In the genomic region with DNA sequence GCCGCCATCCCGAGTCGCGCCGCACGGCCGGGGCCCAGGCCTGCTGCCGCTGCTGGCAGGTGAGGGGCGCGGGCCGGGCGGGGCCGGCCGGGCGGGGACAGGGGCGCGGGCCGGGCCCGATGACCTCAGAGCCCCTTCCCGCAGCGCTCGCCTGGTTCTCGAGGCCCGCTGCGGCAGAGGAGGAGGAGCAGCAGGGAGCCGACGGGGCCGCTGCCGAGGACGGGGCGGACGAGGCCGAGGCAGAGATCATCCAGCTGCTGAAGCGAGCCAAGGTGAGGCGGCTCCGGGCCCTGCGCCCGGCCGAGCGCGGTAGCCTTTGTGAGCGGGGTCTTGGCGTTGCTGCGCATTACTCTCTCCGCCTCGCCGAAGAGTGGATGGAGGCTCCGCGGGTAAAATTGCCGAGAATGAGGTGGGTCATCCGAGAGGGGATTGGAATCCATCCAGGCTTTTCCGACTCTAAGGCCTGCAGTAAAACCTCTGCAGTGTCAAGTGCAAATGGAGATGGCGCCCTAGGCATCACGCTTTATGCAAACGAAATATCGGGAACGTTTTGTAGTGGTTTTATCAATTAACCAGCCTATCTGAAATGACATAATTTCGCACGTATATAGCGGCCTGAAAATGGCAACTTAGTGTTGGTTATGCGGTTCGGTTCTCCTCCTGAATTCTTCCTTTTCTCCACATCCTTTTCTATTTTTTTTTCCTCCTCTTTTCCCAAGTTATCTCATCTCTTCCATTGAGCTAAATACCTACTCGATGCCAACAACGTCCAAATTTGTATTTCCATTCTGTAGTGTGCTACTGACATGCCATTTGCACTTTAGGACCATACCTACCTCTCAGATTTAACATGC, we compare ENCODE assay signal across 8 cellular contexts. TPM values are rescaled to one million over a fixed set of nuclear protein-coding genes. Genes with fewer than 3 reads are reported as not detected.
DNase-seq lines count a peak whose midpoint lies in the region; ATAC-seq and TF ChIP-seq lines count a peak whose summit lies in the region.

No MANE protein-coding gene starts in this region.

- H3K4me3 ChIP-seq in iPS-20b (ENCODE audit: low read length) (peak overlapping the region; percentile 85), skeletal muscle satellite cell (ENCODE audit: low read length) (peak overlapping the region; percentile 95)

- H3K27me3 Mint-ChIP-seq in activated CD4-positive, alpha-beta T cell treated with anti-CD3 and anti-CD28 coated beads for 36 hours: no peaks in the 10 kb centered on the region

- peak; percentile 69 for DNase-seq in activated CD4-positive, alpha-beta T cell treated with anti-CD3 and anti-CD28 coated beads for 36 hours
- no peak for DNase-seq in activated CD4-positive, alpha-beta T cell treated with anti-CD3 and anti-CD28 coated beads for 4 hours
- DNase-seq in HEK293T (ENCODE audit: extremely low spot score) (peak; percentile 56), NCI-H1105 treated with DMSO at 0.1 percent for 48 hours (lab: John Stamatoyannopoulos, UW) (peak; percentile 56), amniotic stem cell (lab: John Stamatoyannopoulos, UW) (peak; percentile 17), COR-L47 (lab: John Stamatoyannopoulos, UW) (no peak)

- H3K27me3 ChIP-seq in iPS-20b (ENCODE audit: insufficient read depth, low read length) (no peaks in the 10 kb centered on the region), skeletal muscle satellite cell (ENCODE audit: control insufficient read depth, insufficient read depth, low read length) (no peaks in the 10 kb centered on the region)

- H3K9me3 Mint-ChIP-seq in activated CD4-positive, alpha-beta T cell treated with anti-CD3 and anti-CD28 coated beads for 36 hours (ENCODE audit: low read depth): peaks cover 3% of the 10 kb centered on the region

- H3K4me1 Mint-ChIP-seq in activated CD4-positive, alpha-beta T cell treated with anti-CD3 and anti-CD28 coated beads for 36 hours: peaks cover 22% of the 10 kb centered on the region

- H3K27ac ChIP-seq in iPS-20b (ENCODE audit: low read length): peak overlapping the region; percentile 18

- H3K36me3 ChIP-seq in iPS-20b (ENCODE audit: insufficient read depth, low read depth, low read length) (peaks cover 52% of the 10 kb centered on the region), skeletal muscle satellite cell (ENCODE audit: insufficient read depth, low read length) (peaks cover 42% of the 10 kb centered on the region)

- peak overlapping the region; percentile 95 for H3K4me2 ChIP-seq in skeletal muscle satellite cell (ENCODE audit: low read length)

- ATAC-seq in activated CD4-positive, alpha-beta T cell treated with anti-CD3 and anti-CD28 coated beads for 36 hours: no peak

- POLR2A ChIA-PET in activated CD4-positive, alpha-beta T cell treated with anti-CD3 and anti-CD28 coated beads for 36 hours (lab: Charles Lee): interaction anchor here (0.6 to 1.4 kb wide), 4 partner anchors 14 to 1055 kb away, joined by 3 to 6 read pairs (median 4); no protein-coding TSS in a partner anchor
- POLR2A ChIA-PET in HEK293T (lab: Yijun Ruan, JAX): interaction anchor here (0.6 to 4.7 kb wide), 40 partner anchors 9 to 380 kb away, joined by 3 to 74 read pairs (median 5); partner anchors contain the start of genes ADORA2B, NCOR1, PIGL and UBB

- CTCF ChIA-PET in activated CD4-positive, alpha-beta T cell treated with anti-CD3 and anti-CD28 coated beads for 36 hours (lab: Charles Lee): interaction anchor here (0.6 to 2.2 kb wide), 9 partner anchors 9 to 199 kb away, joined by 3 to 12 read pairs (median 3); partner anchors contain the start of gene ADORA2B
- CTCF ChIA-PET in HEK293T (lab: Yijun Ruan, JAX): interaction anchor here (1.2 to 1.3 kb wide), 2 partner anchors 11 to 171 kb away, joined by 4 to 8 read pairs; no protein-coding TSS in a partner anchor

- intact Hi-C loops in activated CD4-positive, alpha-beta T cell treated with anti-CD3 and anti-CD28 coated beads for 36 hours (cut with DNase I, micrococcal nuclease): loop anchor here (1.0 to 5.0 kb wide), 9 partner anchors 27 to 381 kb away; partner anchors contain the start of genes ADORA2B (in 2 of the 2), NCOR1 (in 1 of the 2) and UBB (in 1 of the 2)

- peaks cover 48% of the 10 kb centered on the region for H3K36me3 Mint-ChIP-seq in activated CD4-positive, alpha-beta T cell treated with anti-CD3 and anti-CD28 coated beads for 36 hours (ENCODE audit: low read depth)

- peak overlapping the region; percentile 95 for H3K27ac Mint-ChIP-seq in activated CD4-positive, alpha-beta T cell treated with anti-CD3 and anti-CD28 coated beads for 36 hours

- H3K4me3 Mint-ChIP-seq in activated CD4-positive, alpha-beta T cell treated with anti-CD3 and anti-CD28 coated beads for 36 hours: peak overlapping the region; percentile 90

- H3K9me3 ChIP-seq in iPS-20b (ENCODE audit: insufficient read depth, low read depth, low read length) (peaks cover 6% of the 10 kb centered on the region; the same call in 1 of the 2 replicates), skeletal muscle satellite cell (replicated peaks; ENCODE audit: low read length) (peaks cover 4% of the 10 kb centered on the region)

- H3K9ac ChIP-seq in iPS-20b (ENCODE audit: low read depth, low read length) (peak overlapping the region; percentile 94), skeletal muscle satellite cell (ENCODE audit: low read depth, low read length) (peak overlapping the region; percentile 99)

- H3K4me1 ChIP-seq in iPS-20b (ENCODE audit: insufficient read depth, low read length) (peaks cover 6% of the 10 kb centered on the region), skeletal muscle satellite cell (ENCODE audit: control insufficient read depth, insufficient read depth, low read length) (peaks cover 18% of the 10 kb centered on the region)

TF ChIP-seq in HEK293T, 16 proteins besides CTCF, POLR2A, EP300 and RAD21:
- TF ChIP-seq FOXM1 (IDR thresholded peaks at IDR 0.05; ENCODE audit: borderline replicate concordance): peak; percentile 59; the same call in 1 of the 2 replicates
- TF ChIP-seq SUZ12 (IDR thresholded peaks at IDR 0.05): no peak

RNA-seq across cellular contexts. Expression of gene TTC19, which starts 0.6 kb away (rescaled TPM):
- total RNA-seq in activated CD4-positive, alpha-beta T cell treated with anti-CD3 and anti-CD28 coated beads for 36 hours: 10 to 100 TPM; 21.1 to 22.0 TPM
- 23.3 and 28.8 TPM in 2 replicates for total RNA-seq in skeletal muscle satellite cell (2012; rRNA removed)

RNA-seq across cellular contexts. Expression of gene ZSWIM7, which starts 0.7 kb away (rescaled TPM):
- total RNA-seq in activated CD4-positive, alpha-beta T cell treated with anti-CD3 and anti-CD28 coated beads for 36 hours: 10 to 100 TPM; 11.2 to 11.7 TPM
- total RNA-seq in skeletal muscle satellite cell (2012; rRNA removed): 7.0 and 9.9 TPM in 2 replicates

RNA-seq across cellular contexts. Expression of gene ADORA2B, which starts 55.3 kb away (rescaled TPM):
- total RNA-seq in activated CD4-positive, alpha-beta T cell treated with anti-CD3 and anti-CD28 coated beads for 36 hours: 1 to 10 TPM; 1.9 to 2.2 TPM
- total RNA-seq in skeletal muscle satellite cell (2012; rRNA removed): 15.5 and 22.9 TPM in 2 replicates

Comparison
In these comparisons a context has a peak if more than half of its experiments do, and no peak if none do; other contexts are left out.
1. DNase-seq: peak in activated CD4-positive, alpha-beta T cell treated with anti-CD3 and anti-CD28 coated beads for 36 hours (single experiment), HEK293T (single experiment), NCI-H1105 treated with DMSO at 0.1 percent for 48 hours (single experiment) and amniotic stem cell (single experiment); none in activated CD4-positive, alpha-beta T cell treated with anti-CD3 and anti-CD28 coated beads for 4 hours (0 of 2) and COR-L47 (single experiment).